1 cellular context compared by ENCODE assay signal in the genomic region with DNA sequence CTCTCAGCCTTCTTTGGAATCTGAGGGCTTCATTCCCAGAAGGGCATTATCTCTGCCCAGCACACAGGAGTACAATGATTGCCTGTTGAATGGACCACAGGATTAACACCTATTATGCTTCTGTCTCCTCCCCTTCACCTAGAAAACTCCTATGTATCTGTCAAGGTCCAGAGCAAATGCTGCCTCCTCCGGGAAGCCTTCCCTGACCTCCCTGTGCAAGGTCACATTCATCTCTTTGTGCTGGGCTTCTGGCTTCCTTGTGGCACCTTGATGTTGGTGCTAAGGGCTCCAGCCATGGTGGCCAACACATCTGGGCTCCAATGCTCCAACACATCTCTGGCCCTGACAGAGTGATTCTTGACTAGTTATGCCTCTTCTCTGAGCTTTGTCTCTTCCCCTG.
TF ChIP-seq lines count a peak whose summit lies in the region.

No MANE protein-coding gene starts in this region.

TF ChIP-seq in A549, 52 proteins besides CTCF, POLR2A, EP300 and RAD21 (continued from another document):
- TF ChIP-seq HEYL (CRISPR knock-in tag; IDR thresholded peaks at IDR 0.05): no peak
- TF ChIP-seq, protein P1, sequence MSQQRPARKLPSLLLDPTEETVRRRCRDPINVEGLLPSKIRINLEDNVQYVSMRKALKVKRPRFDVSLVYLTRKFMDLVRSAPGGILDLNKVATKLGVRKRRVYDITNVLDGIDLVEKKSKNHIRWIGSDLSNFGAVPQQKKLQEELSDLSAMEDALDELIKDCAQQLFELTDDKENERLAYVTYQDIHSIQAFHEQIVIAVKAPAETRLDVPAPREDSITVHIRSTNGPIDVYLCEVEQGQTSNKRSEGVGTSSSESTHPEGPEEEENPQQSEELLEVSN (IDR thresholded peaks at IDR 0.05; ENCODE audit: borderline replicate concordance, low read depth): no peak
